ENCODE assay signal across 9 cellular contexts in the genomic region with DNA sequence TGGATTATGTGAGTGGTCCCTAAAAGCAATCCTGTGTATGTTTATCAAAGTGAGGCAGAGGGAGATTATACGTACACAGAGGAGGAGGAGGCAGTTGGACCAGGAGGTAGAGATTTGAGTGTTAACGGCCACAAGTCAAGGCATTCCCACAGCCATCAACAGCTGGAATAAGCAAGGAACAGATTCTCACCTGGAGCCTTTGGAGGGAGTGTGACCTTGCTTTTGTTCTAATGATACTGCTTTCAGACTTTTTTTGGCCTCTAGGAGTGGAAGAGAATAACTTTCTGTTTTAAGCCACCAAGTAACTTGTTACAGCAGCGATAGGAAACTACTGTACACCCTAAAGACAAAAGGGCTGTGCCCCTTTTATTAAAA. TPM values are rescaled to one million over a fixed set of nuclear protein-coding genes. Genes with fewer than 3 reads are reported as not detected.
DNase-seq lines count a peak whose midpoint lies in the region; ATAC-seq and TF ChIP-seq lines count a peak whose summit lies in the region.
"Had no signal": no experiment of that assay in that cellular context is flagged by ENCODE, and none has a peak within 500 bp of the region (broad histone marks: within the 10 kb centered on the region; RNA-seq: fewer than 3 reads in every experiment).

No MANE protein-coding gene starts in this region.

- H2BK15ac ChIP-seq in neuronal stem cell (ENCODE audit: low read length) = no peak overlapping the region

- intact Hi-C loops in MCF 10A (cut with micrococcal nuclease) = no loop called here
- intact Hi-C loops in breast epithelium (cut with DNase I; ENCODE audit: low total_unique reads) = no loop called here
- intact Hi-C loops in activated B cell treated with CpG ODN at 0.5 μM for 24 hours (cut with micrococcal nuclease) = no loop called here

- no peaks in the 10 kb centered on the region for H3K27me3 Mint-ChIP-seq in MCF 10A (ENCODE audit: insufficient read depth, unreplicated experiment)
- no peaks in the 10 kb centered on the region for H3K27me3 Mint-ChIP-seq in activated B cell treated with CpG ODN at 0.5 μM for 24 hours

- no peaks in the 10 kb centered on the region for H3K79me1 ChIP-seq in neuronal stem cell (ENCODE audit: low read depth, low read length)

- no peak overlapping the region for H3K4me2 ChIP-seq in neuronal stem cell (ENCODE audit: insufficient read depth, low read length, poor library complexity, severe bottlenecking)

- WGBS in neuronal stem cell (ENCODE audit: extremely low coverage in 2 of 2, insufficient read length in 2 of 2, insufficient replicate concordance in 1 of 2), 2 donors = no CpG with 5 or more reads among the region's 3 CpGs

- H3K36me3 ChIP-seq in breast epithelium (no peaks in the 10 kb centered on the region), thoracic aorta (no peaks in the 10 kb centered on the region), neuronal stem cell (replicated peaks in 1 of 2; ENCODE audit: control insufficient read depth in 2 of 2, insufficient read depth in 2 of 2, low read length in 2 of 2) (no peaks in the 10 kb centered on the region)

- TF ChIP-seq CTCF in MCF 10A (IDR thresholded peaks at IDR 0.05; ENCODE audit: unreplicated experiment) (no peak), breast epithelium (IDR thresholded peaks at IDR 0.05) (no peak), activated B cell treated with CpG ODN at 0.5 μM for 24 hours (IDR thresholded peaks at IDR 0.05) (no peak), thoracic aorta (IDR thresholded peaks at IDR 0.05) (no peak)

- no peak overlapping the region for H3K4ac ChIP-seq in neuronal stem cell (ENCODE audit: low read length)

- H2AK5ac ChIP-seq in neuronal stem cell (ENCODE audit: low read depth, low read length) = no peak overlapping the region

- H3K9me3 ChIP-seq in breast epithelium (no peaks in the 10 kb centered on the region), thoracic aorta (no peaks in the 10 kb centered on the region), neuronal stem cell (replicated peaks in 1 of 2; ENCODE audit: control insufficient read depth in 2 of 2, insufficient read depth in 1 of 2, low read depth in 1 of 2, low read length in 2 of 2) (peaks cover 0 to 3% of the 10 kb centered on the region in 2 donors)

- POLR2A ChIA-PET in MCF 10A (lab: Yijun Ruan, JAX) (no interaction called here), activated B cell treated with CpG ODN at 0.5 μM for 24 hours (lab: Charles Lee) (no interaction called here)

- H4K8ac ChIP-seq in neuronal stem cell (ENCODE audit: low read depth, low read length) = no peak overlapping the region

- H3K18ac ChIP-seq in neuronal stem cell (ENCODE audit: low read length) = no peak overlapping the region

- H3K36me3 Mint-ChIP-seq in MCF 10A (ENCODE audit: insufficient read depth, unreplicated experiment) (no peaks in the 10 kb centered on the region), activated B cell treated with CpG ODN at 0.5 μM for 24 hours (ENCODE audit: low read depth) (peaks cover 12% of the 10 kb centered on the region)

- no TSS peak for BruUV-seq in MCF 10A (replicated peaks; lab: Mats Ljungman, UMichigan)

- no peak overlapping the region for H3K14ac ChIP-seq in neuronal stem cell (ENCODE audit: low read length)

- no peak for TF ChIP-seq POLR2A in breast epithelium (IDR thresholded peaks at IDR 0.05)

- H2BK120ac ChIP-seq in neuronal stem cell (ENCODE audit: low read depth, low read length) = no peak overlapping the region

- no peaks in the 10 kb centered on the region for H3K27me3 ChIP-seq in breast epithelium
- no peaks in the 10 kb centered on the region for H3K27me3 ChIP-seq in thoracic aorta (replicated peaks; ENCODE audit: insufficient read depth)
- H3K27me3 ChIP-seq in neuronal stem cell (ENCODE audit: control insufficient read depth in 3 of 3, insufficient read depth in 3 of 3, low read depth in 1 of 3, low read length in 3 of 3) = no peaks in the 10 kb centered on the region

- no peak overlapping the region for H3K27ac ChIP-seq in breast epithelium
- peak overlapping the region; percentile 10 to 53 for H3K27ac ChIP-seq in thoracic aorta
- no peak overlapping the region for H3K27ac ChIP-seq in neuronal stem cell (replicated peaks; ENCODE audit: low read length)

- ATAC-seq in activated B cell treated with CpG ODN at 0.5 μM for 24 hours (ENCODE audit: low read depth) (no peak), left lobe of liver (peak; percentile 23), thoracic aorta (ENCODE audit: insufficient number of reproducible peaks, low FRiP score, low read depth) (no peak)

- H3K9ac ChIP-seq in neuronal stem cell (ENCODE audit: low read depth, low read length, poor library complexity) = no peak overlapping the region

- H2AFZ ChIP-seq in neuronal stem cell (ENCODE audit: low read length) = no peak overlapping the region

- no peaks in the 10 kb centered on the region for H3K9me3 Mint-ChIP-seq in MCF 10A (ENCODE audit: unreplicated experiment)
- H3K9me3 Mint-ChIP-seq in activated B cell treated with CpG ODN at 0.5 μM for 24 hours = peaks cover 1% of the 10 kb centered on the region

- H3K4me1 ChIP-seq in breast epithelium (no peaks in the 10 kb centered on the region), thoracic aorta (ENCODE audit: control insufficient read depth in 1 of 2, low read depth in 2 of 2) (peaks cover 13 to 26% of the 10 kb centered on the region in 2 donors), neuronal stem cell (ENCODE audit: control insufficient read depth in 2 of 2, insufficient read depth in 1 of 2, low read depth in 1 of 2, low read length in 2 of 2) (peaks cover 0 to 2% of the 10 kb centered on the region in 2 donors)

- no peak overlapping the region for H3K23ac ChIP-seq in neuronal stem cell (ENCODE audit: low read depth, low read length, poor library complexity)

- H3K4me1 Mint-ChIP-seq in MCF 10A (ENCODE audit: insufficient read depth, unreplicated experiment) (peaks cover 11% of the 10 kb centered on the region), activated B cell treated with CpG ODN at 0.5 μM for 24 hours (peaks cover 41% of the 10 kb centered on the region)

- H3K27ac Mint-ChIP-seq in MCF 10A (ENCODE audit: low read depth, unreplicated experiment) = peak overlapping the region; percentile 77
- peak overlapping the region; percentile 8 for H3K27ac Mint-ChIP-seq in activated B cell treated with CpG ODN at 0.5 μM for 24 hours

- no peak overlapping the region for H3K4me3 ChIP-seq in breast epithelium
- H3K4me3 ChIP-seq in thoracic aorta = peak overlapping the region; percentile 23
- H3K4me3 ChIP-seq in neuronal stem cell (ENCODE audit: low read length in 2 of 2) = no peak overlapping the region

- DNase-seq in MCF 10A (ENCODE audit: unreplicated experiment) (no peak), breast epithelium (ENCODE audit: low spot score in 2 of 2) (no peak), activated B cell treated with CpG ODN at 0.5 μM for 24 hours (no peak), left lobe of liver (ENCODE audit: low spot score) (no peak), thoracic aorta (ENCODE audit: low spot score) (no peak), neuronal stem cell (ENCODE audit: low spot score) (no peak), NCI-H2029 treated with DMSO at 0.1 percent for 48 hours (lab: John Stamatoyannopoulos, UW) (no peak), occipital lobe (lab: John Stamatoyannopoulos, UW) (no peak)
- DNase-seq: activated CD8-positive, alpha-beta memory T cell treated with anti-CD3 and anti-CD28 coated beads, Interleukin-2, amount 50 U/mL, for 4 hours had no signal

- H3K4me3 Mint-ChIP-seq in MCF 10A (ENCODE audit: unreplicated experiment) (no peak overlapping the region), activated B cell treated with CpG ODN at 0.5 μM for 24 hours (no peak overlapping the region)

- CTCF ChIA-PET in MCF 10A (lab: Yijun Ruan, JAX) = interaction anchor here (0.7 kb wide), 1 partner anchor 260 kb away, joined by 3 read pairs; no protein-coding TSS in a partner anchor
- CTCF ChIA-PET in activated B cell treated with CpG ODN at 0.5 μM for 24 hours (lab: Charles Lee) = no interaction called here

- no peak overlapping the region for H4K91ac ChIP-seq in neuronal stem cell (ENCODE audit: low read depth, low read length, poor library complexity)

- H2BK5ac ChIP-seq in neuronal stem cell (ENCODE audit: low read length) = no peak overlapping the region

- no peak overlapping the region for H2BK12ac ChIP-seq in neuronal stem cell (ENCODE audit: low read length)

RNA-seq across cellular contexts. Expression of a gene that starts 18.1 kb away (rescaled TPM):
- 27.5 and 29.0 TPM in 2 replicates for total RNA-seq in MCF 10A (2022)
- total RNA-seq in breast epithelium = 10 to 100 TPM in 2 of 3 donors, 1 to 10 TPM in 1; 8.0 to 20.6 (median 19.7) TPM
- total RNA-seq in activated B cell treated with CpG ODN at 0.5 μM for 24 hours = 20.1 and 25.9 TPM in 2 replicates
- 13.9 TPM for total RNA-seq in left lobe of liver
- 10 to 100 TPM; 14.8 to 43.9 TPM for total RNA-seq in thoracic aorta
- 10.0 TPM for polyA plus RNA-seq in neuronal stem cell (2013, experiment 1 of 2)
- 10.5 TPM for polyA plus RNA-seq in neuronal stem cell (2013, experiment 2 of 2)
- 34.8 TPM for total RNA-seq in occipital lobe

Comparison
In these comparisons a context has a peak if more than half of its experiments do, and no peak if none do; other contexts are left out.
1. H3K27ac ChIP-seq: peak in thoracic aorta (2 of 2); none in breast epithelium (0 of 2) and neuronal stem cell (single experiment).